ENCODE assay signal across 19 cellular contexts in the genomic region with DNA sequence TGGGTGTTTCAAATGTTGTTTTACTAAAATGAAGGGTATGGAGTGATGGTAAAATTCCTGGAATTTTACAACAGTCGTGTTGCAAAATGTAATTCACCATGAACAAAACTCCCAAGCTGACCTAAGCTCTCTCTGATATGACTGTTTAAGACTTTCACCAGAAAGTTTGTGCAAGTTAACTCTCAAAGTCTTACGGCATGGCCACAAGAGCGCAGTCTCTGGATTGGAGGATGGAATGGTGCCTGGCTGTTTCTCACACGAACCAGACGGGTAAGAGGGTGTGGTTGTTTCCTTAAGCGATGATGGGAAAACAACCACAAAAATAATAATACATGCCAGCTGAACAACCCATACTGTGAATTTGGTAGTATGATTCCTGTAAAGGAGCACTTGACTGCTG.
DNase-seq lines count a peak whose midpoint lies in the region; ATAC-seq and TF ChIP-seq lines count a peak whose summit lies in the region.
"Had no signal": no experiment of that assay in that cellular context is flagged by ENCODE, and none has a peak within 500 bp of the region (broad histone marks: within the 10 kb centered on the region; RNA-seq: fewer than 3 reads in every experiment).

No MANE protein-coding gene starts in this region.

- peak; percentile 18 for DNase-seq in AG20443 (ENCODE audit: low spot score)
- peak; percentile 53 for DNase-seq in fibroblast of villous mesenchyme (ENCODE audit: low read depth)
- no peak for DNase-seq in uterus
- DNase-seq in heart right ventricle, result no peak
- DNase-seq in endothelial cell (ENCODE audit: low spot score), result no peak
- DNase-seq in ACHN, result no peak
- DNase-seq in SKM-1 treated with dmso at 0.1 percent for 144 hours (lab: John Stamatoyannopoulos, UW; ENCODE audit: unreplicated experiment), result no peak
- DNase-seq: BE2C; C1 segment of cervical spinal cord; CD4-positive, CD25-positive, alpha-beta regulatory T cell; CD8-positive, alpha-beta memory T cell; COR-L47; DMS 273 treated with DMSO at 0.1 percent for 48 hours; DMS53; GOT3; H7; IMR-90 had no signal

- no peaks in the 10 kb centered on the region for H3K36me3 Mint-ChIP-seq in endothelial cell (ENCODE audit: low read depth, unreplicated experiment)
- H3K36me3 Mint-ChIP-seq: CD4-positive, CD25-positive, alpha-beta regulatory T cell; CD8-positive, alpha-beta memory T cell had no signal

- TF ChIP-seq CTCF in fibroblast of villous mesenchyme (IDR thresholded peaks at IDR 0.05; ENCODE audit: insufficient read depth, low read depth, low read length) (no peak), uterus (IDR thresholded peaks at IDR 0.05) (no peak), heart right ventricle (IDR thresholded peaks at IDR 0.05) (no peak), endothelial cell (IDR thresholded peaks at IDR 0.05; ENCODE audit: unreplicated experiment) (no peak)

- H3K4me1 Mint-ChIP-seq in endothelial cell (ENCODE audit: unreplicated experiment), result no peaks in the 10 kb centered on the region
- H3K4me1 Mint-ChIP-seq: CD4-positive, CD25-positive, alpha-beta regulatory T cell; CD8-positive, alpha-beta memory T cell had no signal

- H3K27ac ChIP-seq in rectal smooth muscle tissue (ENCODE audit: low read depth, low read length), result peak overlapping the region; percentile 56
- peak overlapping the region; percentile 59 to 63 for H3K27ac ChIP-seq in uterus
- H3K27ac ChIP-seq in heart right ventricle, result no peak overlapping the region

- H3K9me3 ChIP-seq in uterus (no peaks in the 10 kb centered on the region), heart right ventricle (no peaks in the 10 kb centered on the region)
- H3K9me3 ChIP-seq: BE2C had no signal

- ATAC-seq in heart right ventricle, result no peak
- ATAC-seq: K562 had no signal

- H3K27ac Mint-ChIP-seq in endothelial cell (ENCODE audit: unreplicated experiment), result no peak overlapping the region
- H3K27ac Mint-ChIP-seq: CD8-positive, alpha-beta memory T cell had no signal

- H3K4me3 ChIP-seq in fibroblast of villous mesenchyme (ENCODE audit: low read depth, low read length) (no peak overlapping the region), rectal smooth muscle tissue (ENCODE audit: low read length) (no peak overlapping the region), uterus (no peak overlapping the region), heart right ventricle (no peak overlapping the region)
- H3K4me3 ChIP-seq: K562 had no signal

- H3K9me3 Mint-ChIP-seq in endothelial cell (ENCODE audit: unreplicated experiment), result no peaks in the 10 kb centered on the region
- H3K9me3 Mint-ChIP-seq: CD8-positive, alpha-beta memory T cell had no signal

- H3K4me3 Mint-ChIP-seq in endothelial cell (ENCODE audit: unreplicated experiment), result no peak overlapping the region
- H3K4me3 Mint-ChIP-seq: CD4-positive, CD25-positive, alpha-beta regulatory T cell; CD8-positive, alpha-beta memory T cell had no signal

- H3K36me3 ChIP-seq in rectal smooth muscle tissue (ENCODE audit: control insufficient read depth, insufficient read depth, low read length) (no peaks in the 10 kb centered on the region), uterus (no peaks in the 10 kb centered on the region), heart right ventricle (no peaks in the 10 kb centered on the region)
- H3K36me3 ChIP-seq: BE2C had no signal

- H3K9ac ChIP-seq in rectal smooth muscle tissue (ENCODE audit: low read length), result no peak overlapping the region

- H3K27me3 Mint-ChIP-seq in endothelial cell (ENCODE audit: unreplicated experiment), result no peaks in the 10 kb centered on the region
- H3K27me3 Mint-ChIP-seq: CD4-positive, CD25-positive, alpha-beta regulatory T cell had no signal

- WGBS in heart right ventricle, 2 donors, result 71 to 80% methylated on average over 6 of the region's 6 CpGs

- no peaks in the 10 kb centered on the region for H3K27me3 ChIP-seq in rectal smooth muscle tissue (ENCODE audit: control insufficient read depth, insufficient read depth, low read length)
- no peaks in the 10 kb centered on the region for H3K27me3 ChIP-seq in uterus
- no peaks in the 10 kb centered on the region for H3K27me3 ChIP-seq in heart right ventricle
- H3K27me3 ChIP-seq: BE2C had no signal

- intact Hi-C loops in uterus (cut with DNase I; ENCODE audit: low total_unique reads), result no loop called here
- intact Hi-C loops in heart right ventricle (cut with DNase I), result no loop called here

- peaks cover 46% of the 10 kb centered on the region for H3K4me1 ChIP-seq in rectal smooth muscle tissue (ENCODE audit: control insufficient read depth, insufficient read depth, low read length)
- H3K4me1 ChIP-seq in uterus, result peaks cover 0 to 11% of the 10 kb centered on the region in 2 donors
- no peaks in the 10 kb centered on the region for H3K4me1 ChIP-seq in heart right ventricle

- TF ChIP-seq POLR2A in uterus (IDR thresholded peaks at IDR 0.05), result no peak

- in situ Hi-C loops in ACHN (cut with HindIII; ENCODE audit: low pct_ligation_motif_present, low pct_unique_long_range_greater_than_20kb, low sequenced_read_pairs), result no loop called here

Comparison
In these comparisons a context has a peak if more than half of its experiments do, and no peak if none do; other contexts are left out.
1. DNase-seq: peak in AG20443 (single experiment) and fibroblast of villous mesenchyme (single experiment); none in uterus (0 of 2), heart right ventricle (0 of 2), endothelial cell (single experiment), ACHN (single experiment) and SKM-1 treated with dmso at 0.1 percent for 144 hours (single experiment).
2. H3K27ac ChIP-seq: peak in rectal smooth muscle tissue (single experiment) and uterus (2 of 2); none in heart right ventricle (0 of 10).